Comparison of ENCODE assay signal across 17 cellular contexts in the genomic region with DNA sequence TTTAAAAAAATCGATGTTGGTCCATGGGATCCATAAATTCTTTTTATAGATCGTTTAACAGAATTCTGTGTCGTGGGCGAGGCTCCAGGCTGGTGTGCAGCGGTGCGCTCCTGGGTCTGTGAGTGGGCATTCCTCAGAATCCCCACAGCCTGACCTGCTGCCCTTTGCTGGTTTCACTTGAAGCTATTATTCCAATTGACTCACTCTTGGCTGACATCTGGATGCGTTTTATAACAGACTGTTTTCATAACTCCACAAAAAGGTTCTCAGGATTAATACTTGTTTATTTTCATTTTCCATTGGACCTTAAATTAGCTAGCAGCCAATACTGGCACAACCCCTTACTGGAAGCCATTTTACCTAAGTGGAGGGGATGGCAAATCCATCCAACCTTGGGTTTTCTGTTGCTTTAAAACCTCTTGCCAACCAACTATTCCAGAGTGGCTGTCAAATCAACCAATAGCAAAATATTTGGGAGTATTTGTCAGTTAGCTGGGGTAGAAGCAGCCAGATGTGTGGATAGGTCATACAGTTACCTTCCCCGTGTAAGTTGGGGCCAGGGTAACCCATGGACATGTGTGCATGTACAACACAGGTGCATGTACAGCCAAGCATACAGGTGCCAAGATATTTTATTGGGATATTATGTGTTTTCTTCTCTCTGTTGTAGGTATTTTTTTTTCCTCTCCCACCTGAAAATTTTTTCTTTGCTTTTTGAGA.
A peak's percentile ranks its signal among the peaks of the same experiment; 100 is the strongest.
DNase-seq lines count a peak whose midpoint lies in the region; ATAC-seq and TF ChIP-seq lines count a peak whose summit lies in the region.
"Had no signal": no experiment of that assay in that cellular context is flagged by ENCODE, and none has a peak within 500 bp of the region (broad histone marks: within the 10 kb centered on the region; RNA-seq: fewer than 3 reads in every experiment).

No MANE protein-coding gene starts in this region.

- H3K27ac ChIP-seq in thyroid gland, result peak overlapping the region in 1 of 3 donors; percentile 17
- H3K27ac ChIP-seq in caudate nucleus (ENCODE audit: low read depth, low read length), result no peak overlapping the region
- H3K27ac ChIP-seq: right lobe of liver had no signal

- TF ChIP-seq CTCF in thyroid gland (IDR thresholded peaks at IDR 0.05), result no peak

- 42 to 54% methylated on average over 8 of the region's 8 CpGs for WGBS in thyroid gland, 2 donors

- H3K4me3 Mint-ChIP-seq in activated naive CD8-positive, alpha-beta T cell treated with anti-CD3 and anti-CD28 coated beads, Interleukin-2, amount 10 ng/mL, durations not matched to agents 7 days and 5 days, result peak overlapping the region; percentile 23
- H3K4me3 Mint-ChIP-seq in activated naive CD8-positive, alpha-beta T cell treated with anti-CD3 and anti-CD28 coated beads for 36 hours, result no peak overlapping the region

- TF ChIP-seq POLR2A in thyroid gland (IDR thresholded peaks at IDR 0.05), result no peak

- H3K27me3 Mint-ChIP-seq in activated naive CD8-positive, alpha-beta T cell treated with anti-CD3 and anti-CD28 coated beads, Interleukin-2, amount 10 ng/mL, durations not matched to agents 7 days and 5 days, result peaks cover 4% of the 10 kb centered on the region
- no peaks in the 10 kb centered on the region for H3K27me3 Mint-ChIP-seq in activated naive CD8-positive, alpha-beta T cell treated with anti-CD3 and anti-CD28 coated beads for 36 hours

- H3K36me3 Mint-ChIP-seq in activated naive CD8-positive, alpha-beta T cell treated with anti-CD3 and anti-CD28 coated beads, Interleukin-2, amount 10 ng/mL, durations not matched to agents 7 days and 5 days, result peaks cover 10% of the 10 kb centered on the region
- H3K36me3 Mint-ChIP-seq in activated naive CD8-positive, alpha-beta T cell treated with anti-CD3 and anti-CD28 coated beads for 36 hours, result peaks cover 2% of the 10 kb centered on the region
- H3K36me3 Mint-ChIP-seq: activated naive CD4-positive, alpha-beta T cell treated with anti-CD3 and anti-CD28 coated beads, Interleukin-2, amount 50 U/mL, for 72 hours had no signal

- H3K4me3 ChIP-seq in thyroid gland (replicated peaks in 1 of 3), result no peak overlapping the region
- H3K4me3 ChIP-seq: lung, right lobe of liver had no signal

- no peak for DNase-seq in activated naive CD8-positive, alpha-beta T cell treated with anti-CD3 and anti-CD28 coated beads, Interleukin-2, amount 10 ng/mL, durations not matched to agents 7 days and 5 days
- DNase-seq in activated naive CD8-positive, alpha-beta T cell treated with anti-CD3 and anti-CD28 coated beads for 36 hours, result no peak
- DNase-seq in amniotic stem cell (lab: John Stamatoyannopoulos, UW) (peak; percentile 70), left ventricle myocardium superior (no peak), thyroid gland (peak; percentile 43 to 60), NOMO-1 treated with DMSO at 0.1 percent for 48 hours (lab: John Stamatoyannopoulos, UW; ENCODE audit: unreplicated experiment) (no peak), caudate nucleus (lab: John Stamatoyannopoulos, UW) (no peak)
- DNase-seq: 8988T; activated CD8-positive, alpha-beta T cell treated with anti-CD3 and anti-CD28 coated beads, Interleukin-2, amount 10 ng/mL, durations not matched to agents 7 days and 5 days; erythroblast; MV-4-11; NCI-H526 treated with DMSO at 0.1 percent for 48 hours; right lobe of liver; SW 1271 had no signal

- ATAC-seq in activated naive CD8-positive, alpha-beta T cell treated with anti-CD3 and anti-CD28 coated beads, Interleukin-2, amount 10 ng/mL, durations not matched to agents 7 days and 5 days (ENCODE audit: low read depth), result no peak
- ATAC-seq in left ventricle myocardium superior (peak; percentile 44), HG03571 (IDR thresholded peaks at IDR 0.05; ENCODE audit: unreplicated experiment) (no peak)
- ATAC-seq: activated CD8-positive, alpha-beta T cell treated with anti-CD3 and anti-CD28 coated beads, Interleukin-2, amount 10 ng/mL, durations not matched to agents 7 days and 5 days; activated naive CD4-positive, alpha-beta T cell treated with anti-CD3 and anti-CD28 coated beads, Interleukin-2, amount 50 U/mL, for 72 hours; right lobe of liver had no signal

- H3K27ac Mint-ChIP-seq in activated naive CD8-positive, alpha-beta T cell treated with anti-CD3 and anti-CD28 coated beads, Interleukin-2, amount 10 ng/mL, durations not matched to agents 7 days and 5 days, result peak overlapping the region; percentile 8
- H3K27ac Mint-ChIP-seq in activated naive CD8-positive, alpha-beta T cell treated with anti-CD3 and anti-CD28 coated beads for 36 hours, result no peak overlapping the region
- H3K27ac Mint-ChIP-seq: activated naive CD4-positive, alpha-beta T cell treated with anti-CD3 and anti-CD28 coated beads, Interleukin-2, amount 50 U/mL, for 72 hours had no signal

- H3K36me3 ChIP-seq in thyroid gland, result no peaks in the 10 kb centered on the region
- H3K36me3 ChIP-seq: right lobe of liver had no signal

- no peaks in the 10 kb centered on the region for H3K27me3 ChIP-seq in thyroid gland
- H3K27me3 ChIP-seq: right lobe of liver had no signal

- peaks cover 8 to 10% of the 10 kb centered on the region in 2 donors for H3K4me1 ChIP-seq in thyroid gland
- H3K4me1 ChIP-seq: right lobe of liver had no signal

- intact Hi-C loops in left ventricle myocardium superior (cut with micrococcal nuclease), result no loop called here
- intact Hi-C loops in thyroid gland (cut with DNase I), result no loop called here

- H3K9me3 Mint-ChIP-seq in activated naive CD8-positive, alpha-beta T cell treated with anti-CD3 and anti-CD28 coated beads, Interleukin-2, amount 10 ng/mL, durations not matched to agents 7 days and 5 days, result no peaks in the 10 kb centered on the region
- H3K9me3 Mint-ChIP-seq in activated naive CD8-positive, alpha-beta T cell treated with anti-CD3 and anti-CD28 coated beads for 36 hours, result no peaks in the 10 kb centered on the region
- H3K9me3 Mint-ChIP-seq: activated naive CD4-positive, alpha-beta T cell treated with anti-CD3 and anti-CD28 coated beads, Interleukin-2, amount 50 U/mL, for 72 hours had no signal

- H3K9me3 ChIP-seq in thyroid gland, result no peaks in the 10 kb centered on the region
- H3K9me3 ChIP-seq: right lobe of liver had no signal

- POLR2A ChIA-PET in activated naive CD8-positive, alpha-beta T cell treated with anti-CD3 and anti-CD28 coated beads, Interleukin-2, amount 10 ng/mL, durations not matched to agents 7 days and 5 days (lab: Charles Lee), result no interaction called here

- peaks cover 51% of the 10 kb centered on the region for H3K4me1 Mint-ChIP-seq in activated naive CD8-positive, alpha-beta T cell treated with anti-CD3 and anti-CD28 coated beads, Interleukin-2, amount 10 ng/mL, durations not matched to agents 7 days and 5 days
- peaks cover 34% of the 10 kb centered on the region for H3K4me1 Mint-ChIP-seq in activated naive CD8-positive, alpha-beta T cell treated with anti-CD3 and anti-CD28 coated beads for 36 hours

Comparison
In these comparisons a context has a peak if more than half of its experiments do, and no peak if none do; other contexts are left out.
1. DNase-seq: peak in amniotic stem cell (single experiment) and thyroid gland (2 of 2); none in activated naive CD8-positive, alpha-beta T cell treated with anti-CD3 and anti-CD28 coated beads, Interleukin-2, amount 10 ng/mL, durations not matched to agents 7 days and 5 days (single experiment), activated naive CD8-positive, alpha-beta T cell treated with anti-CD3 and anti-CD28 coated beads for 36 hours (single experiment), left ventricle myocardium superior (single experiment), NOMO-1 treated with DMSO at 0.1 percent for 48 hours (single experiment) and caudate nucleus (0 of 61).